Comparison of ENCODE assay signal across 21 cellular contexts in the genomic region with DNA sequence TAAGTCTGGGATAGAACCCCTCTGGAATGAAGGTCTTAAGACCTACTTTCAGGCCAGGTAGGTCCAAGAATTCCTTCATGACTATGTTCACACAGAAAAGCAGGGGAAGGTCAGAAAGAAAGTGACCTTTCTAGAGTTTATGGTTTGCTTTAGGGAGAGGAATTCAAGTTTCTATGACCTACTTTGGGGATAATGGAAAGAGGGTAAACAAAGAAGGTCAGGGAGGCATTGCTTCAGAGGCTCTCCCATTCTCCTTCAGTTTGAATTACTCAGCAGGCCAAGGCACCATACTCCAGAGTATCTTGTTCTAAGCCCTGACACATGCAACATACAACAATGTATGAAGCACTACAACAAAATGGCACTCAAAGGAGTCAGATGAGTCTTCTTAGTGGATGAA. TPM values are rescaled to one million over a fixed set of nuclear protein-coding genes. Genes with fewer than 3 reads are reported as not detected.
DNase-seq lines count a peak whose midpoint lies in the region; ATAC-seq, FAIRE-seq and TF ChIP-seq lines count a peak whose summit lies in the region.
"Had no signal": no experiment of that assay in that cellular context is flagged by ENCODE, and none has a peak within 500 bp of the region (broad histone marks: within the 10 kb centered on the region; RNA-seq: fewer than 3 reads in every experiment).

No MANE protein-coding gene starts in this region.

- ATAC-seq in left lung (peak; percentile 52), HG02798 (IDR thresholded peaks at IDR 0.05; ENCODE audit: poor library complexity, unreplicated experiment) (no peak)
- ATAC-seq: HepG2 had no signal

- H3K27ac ChIP-seq in left lung = no peak overlapping the region

- peaks cover 0 to 6% of the 10 kb centered on the region in 2 donors for H3K4me1 ChIP-seq in left lung
- H3K4me1 ChIP-seq: HAP-1 had no signal

- no peak for TF ChIP-seq CTCF in left lung (IDR thresholded peaks at IDR 0.05)

- H3K4me3 ChIP-seq in left lung = no peak overlapping the region
- H3K4me3 ChIP-seq: BLaER1 treated with 17β-estradiol and CSF1 and Interleukin-3, amounts not matched to agents 10 nM and 100 nM; HAP-1 had no signal

- no peaks in the 10 kb centered on the region for H3K9me3 ChIP-seq in left lung
- H3K9me3 ChIP-seq: BLaER1 treated with 17β-estradiol and CSF1 and Interleukin-3, amounts not matched to agents 10 nM and 100 nM; HAP-1 had no signal

- no peaks in the 10 kb centered on the region for H3K36me3 ChIP-seq in left lung
- H3K36me3 ChIP-seq: BLaER1 treated with 17β-estradiol and CSF1 and Interleukin-3, amounts not matched to agents 10 nM and 100 nM; HAP-1 had no signal

- intact Hi-C loops in left lung (cut with DNase I) = no loop called here

- DNase-seq in H54 (ENCODE audit: insufficient read length, low spot score) (no peak), NCI-H69 (lab: John Stamatoyannopoulos, UW) (peak; percentile 15), left lung (no peak), renal cortical epithelial cell (ENCODE audit: low read depth) (peak; percentile 43), GM19238 (ENCODE audit: insufficient read length, low spot score) (no peak), NCI-H1417 (lab: John Stamatoyannopoulos, UW) (no peak)
- DNase-seq: ACHN; Calu3; CD4-positive, CD25-positive, alpha-beta regulatory T cell; DMS 273 treated with DMSO at 0.1 percent for 48 hours; DND-41; GDM1; GOT3 had no signal

- peak; percentile 91 for FAIRE-seq in H54 (lab: Jason Lieb, UNC)
- FAIRE-seq: GM12892, GM19239, HepG2, HTR-8/SVneo had no signal

- H3K27me3 ChIP-seq in left lung = no peaks in the 10 kb centered on the region
- H3K27me3 ChIP-seq: BLaER1 treated with 17β-estradiol and CSF1 and Interleukin-3, amounts not matched to agents 10 nM and 100 nM had no signal

- no peak for TF ChIP-seq POLR2A in H54 (IDR thresholded peaks at IDR 0.05; ENCODE audit: low read depth, low read length)

RNA-seq across cellular contexts. Expression of a gene that starts 11.5 kb away (rescaled TPM):
- total RNA-seq in left lung (10 to 100 TPM; 28.5 to 36.2 TPM), renal cortical epithelial cell (25.4 and 198 TPM in 2 replicates)
- total RNA-seq: A172 had no signal

Comparison
In these comparisons a context has a peak if more than half of its experiments do, and no peak if none do; other contexts are left out.
1. DNase-seq: peak in NCI-H69 (single experiment) and renal cortical epithelial cell (single experiment); none in H54 (single experiment), left lung (0 of 2), GM19238 (single experiment) and NCI-H1417 (0 of 3).